ENCODE assay signal across 1 cellular context in genomic region chr10:103916254-103916653, GRCh38.
TF ChIP-seq lines count a peak whose summit lies in the region.

No MANE protein-coding gene starts in this region.

TF ChIP-seq in GM23338, 12 proteins besides CTCF, POLR2A, EP300 and RAD21 (continued from another document):
- TF ChIP-seq ZNF462 (CRISPR knock-in tag; IDR thresholded peaks at IDR 0.05) = no peak
- TF ChIP-seq NANOG (IDR thresholded peaks at IDR 0.05; ENCODE audit: borderline replicate concordance) = no peak
